Comparison of ENCODE assay signal across 8 cellular contexts in the genomic region with DNA sequence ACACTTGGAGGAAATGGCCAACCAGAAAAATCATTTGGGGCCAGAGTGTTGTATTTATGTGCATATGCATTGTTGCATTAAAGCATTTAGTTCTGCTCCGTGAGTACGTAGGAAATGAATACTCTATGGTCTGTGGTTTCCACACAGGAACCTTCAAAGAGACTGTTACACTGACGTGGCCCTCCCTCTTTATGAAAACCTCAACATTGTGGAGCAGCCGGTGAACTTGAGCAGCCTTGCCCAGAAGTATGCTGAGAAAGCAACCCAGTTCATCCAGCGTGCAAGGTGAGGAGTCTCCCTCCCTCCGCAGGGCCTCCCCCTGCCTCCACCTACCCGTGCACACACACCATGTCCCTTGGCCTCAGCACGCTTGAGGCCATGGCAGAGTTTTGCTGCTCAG.
A peak's percentile ranks its signal among the peaks of the same experiment; 100 is the strongest.
DNase-seq lines count a peak whose midpoint lies in the region; ATAC-seq and TF ChIP-seq lines count a peak whose summit lies in the region.

No MANE protein-coding gene starts in this region.

- no peak for TF ChIP-seq CTCF in Loucy (conservative IDR thresholded peaks at IDR 0.05; ENCODE audit: low read length)

- peak overlapping the region; percentile 63 for H3K4me3 ChIP-seq in Loucy (ENCODE audit: low read length, poor library complexity, severe bottlenecking)

- no peak overlapping the region for H2AFZ ChIP-seq in Loucy (ENCODE audit: low read length)

- intact Hi-C loops in posterior cingulate gyrus (cut with DNase I): no loop called here

- no peaks in the 10 kb centered on the region for H4K20me1 ChIP-seq in Loucy (ENCODE audit: insufficient read depth, low read length, poor library complexity, severe bottlenecking)

- peak overlapping the region; percentile 77 for H3K4me2 ChIP-seq in Loucy (ENCODE audit: low read depth, low read length, poor library complexity, severe bottlenecking)

- ATAC-seq in GM21360 (IDR thresholded peaks at IDR 0.05; ENCODE audit: unreplicated experiment): peak; percentile 93
- ATAC-seq in activated T-cell treated with anti-CD3 and anti-CD28 coated beads, Interleukin-2, amount 50 U/mL, for 4 hours: peak; percentile 100
- no peak for ATAC-seq in GM18517 (IDR thresholded peaks at IDR 0.05; ENCODE audit: unreplicated experiment)
- no peak for ATAC-seq in HG03520 (IDR thresholded peaks at IDR 0.05; ENCODE audit: unreplicated experiment)

- no peaks in the 10 kb centered on the region for H3K27me3 Mint-ChIP-seq in activated T-cell treated with anti-CD3 and anti-CD28 coated beads, Interleukin-2, amount 50 U/mL, for 4 hours (ENCODE audit: low read depth)

- peaks cover 56% of the 10 kb centered on the region for H3K4me1 Mint-ChIP-seq in activated T-cell treated with anti-CD3 and anti-CD28 coated beads, Interleukin-2, amount 50 U/mL, for 4 hours (ENCODE audit: low read depth)

- H3K36me3 ChIP-seq in Loucy (ENCODE audit: insufficient read depth, low read length): no peaks in the 10 kb centered on the region

- peak; percentile 53 for DNase-seq in activated T-cell treated with anti-CD3 and anti-CD28 coated beads, Interleukin-2, amount 50 U/mL, for 4 hours
- peak; percentile 44 to 59 (median 50) for DNase-seq in stimulated activated CD4-positive, alpha-beta T cell treated with anti-CD3 and anti-CD28 coated beads, Interleukin-12 subunit alpha, Interleukin-12 subunit beta, amount 100 ng/mL, for 48 hours (ENCODE audit: low read depth in 2 of 3, low spot score in 1 of 3)
- DNase-seq in ureter (ENCODE audit: low spot score) (no peak), posterior cingulate gyrus (no peak)

- no peaks in the 10 kb centered on the region for H3K27me3 ChIP-seq in Loucy (ENCODE audit: insufficient read depth, low read length, poor library complexity, severe bottlenecking)

- peaks cover 4% of the 10 kb centered on the region for H3F3A ChIP-seq in Loucy (ENCODE audit: low read depth)

- H3K4me3 Mint-ChIP-seq in activated T-cell treated with anti-CD3 and anti-CD28 coated beads, Interleukin-2, amount 50 U/mL, for 4 hours: peak overlapping the region; percentile 48

- no peaks in the 10 kb centered on the region for H3K9me3 ChIP-seq in Loucy (ENCODE audit: insufficient read depth, low read depth, low read length)

- H3K79me2 ChIP-seq in Loucy (ENCODE audit: insufficient read depth, low read length): no peaks in the 10 kb centered on the region

- no peaks in the 10 kb centered on the region for H3K9me3 Mint-ChIP-seq in activated T-cell treated with anti-CD3 and anti-CD28 coated beads, Interleukin-2, amount 50 U/mL, for 4 hours

- peaks cover 2% of the 10 kb centered on the region for H3K36me3 Mint-ChIP-seq in activated T-cell treated with anti-CD3 and anti-CD28 coated beads, Interleukin-2, amount 50 U/mL, for 4 hours (ENCODE audit: insufficient read depth)

- H3K9ac ChIP-seq in Loucy (ENCODE audit: low read depth, low read length, poor library complexity, severe bottlenecking): peak overlapping the region; percentile 49

- H3K4me1 ChIP-seq in Loucy (ENCODE audit: insufficient read depth, low read length, poor library complexity, severe bottlenecking): peaks cover 46% of the 10 kb centered on the region

- H3K9me2 ChIP-seq in Loucy (replicated peaks; ENCODE audit: low read depth, low read length): no peaks in the 10 kb centered on the region

Comparison
In these comparisons a context has a peak if more than half of its experiments do, and no peak if none do; other contexts are left out.
1. ATAC-seq: peak in GM21360 (single experiment) and activated T-cell treated with anti-CD3 and anti-CD28 coated beads, Interleukin-2, amount 50 U/mL, for 4 hours (2 of 2); none in GM18517 (single experiment) and HG03520 (single experiment).
2. DNase-seq: peak in activated T-cell treated with anti-CD3 and anti-CD28 coated beads, Interleukin-2, amount 50 U/mL, for 4 hours (single experiment) and stimulated activated CD4-positive, alpha-beta T cell treated with anti-CD3 and anti-CD28 coated beads, Interleukin-12 subunit alpha, Interleukin-12 subunit beta, amount 100 ng/mL, for 48 hours (3 of 3); none in ureter (single experiment) and posterior cingulate gyrus (0 of 10).